2 cellular contexts compared by ENCODE assay signal in genomic region chr9:137382728-137383452, GRCh38.
TF ChIP-seq lines count a peak whose summit lies in the region.

No MANE protein-coding gene starts in this region.

TF ChIP-seq in A549, 52 proteins besides CTCF, POLR2A, EP300 and RAD21 (continued from another document):
- TF ChIP-seq KDM1A (IDR thresholded peaks at IDR 0.05; ENCODE audit: low read depth) (no peak), KDM5A (IDR thresholded peaks at IDR 0.05) (no peak), RNF2 (IDR thresholded peaks at IDR 0.05; ENCODE audit: borderline replicate concordance, low read depth) (no peak), USF2 (IDR thresholded peaks at IDR 0.05) (no peak), FOSL2 (IDR thresholded peaks at IDR 0.05) (no peak), FOSL2 (CRISPR knock-in tag; IDR thresholded peaks at IDR 0.05) (no peak), HOXB5 (CRISPR knock-in tag; IDR thresholded peaks at IDR 0.05) (no peak), MAX (IDR thresholded peaks at IDR 0.05) (no peak), CBX8 (IDR thresholded peaks at IDR 0.05) (no peak), SREBF2 (IDR thresholded peaks at IDR 0.05) (no peak), ZC3H11A (IDR thresholded peaks at IDR 0.05) (no peak), CBX2 (IDR thresholded peaks at IDR 0.05; ENCODE audit: borderline replicate concordance, low read depth) (no peak), PHF8 (IDR thresholded peaks at IDR 0.05; ENCODE audit: borderline replicate concordance, low read depth) (no peak), ZFP36 (IDR thresholded peaks at IDR 0.05; ENCODE audit: borderline replicate concordance, partially characterized antibody) (no peak), ESRRA (IDR thresholded peaks at IDR 0.05; ENCODE audit: borderline replicate concordance, low read length) (no peak), RCOR1 (IDR thresholded peaks at IDR 0.05; ENCODE audit: low read depth, low read length) (no peak), SMC3 (IDR thresholded peaks at IDR 0.05) (no peak)

TF ChIP-seq in HCT116, 20 proteins besides CTCF, POLR2A, EP300 and RAD21 (continued from another document):
- TF ChIP-seq EGR1 (IDR thresholded peaks at IDR 0.05; ENCODE audit: low read depth) (no peak), YY1 (IDR thresholded peaks at IDR 0.05; ENCODE audit: extremely low read depth, insufficient replicate concordance, low read depth, low read length) (no peak), CBX3 (IDR thresholded peaks at IDR 0.05; ENCODE audit: low read depth) (no peak), SRF (IDR thresholded peaks at IDR 0.05; ENCODE audit: low read depth) (no peak), TCF7L2 (IDR thresholded peaks at IDR 0.05; ENCODE audit: borderline replicate concordance, extremely low read depth, insufficient read depth, insufficient read length) (no peak), ATF3 (IDR thresholded peaks at IDR 0.05) (no peak), SIN3A (IDR thresholded peaks at IDR 0.05; ENCODE audit: low read depth) (no peak), SP1 (IDR thresholded peaks at IDR 0.05; ENCODE audit: low read depth) (no peak), ZFX (IDR thresholded peaks at IDR 0.05) (no peak), ELF1 (IDR thresholded peaks at IDR 0.05; ENCODE audit: borderline replicate concordance, low read depth) (no peak), CEBPB (IDR thresholded peaks at IDR 0.05; ENCODE audit: low read depth) (no peak), JUND (IDR thresholded peaks at IDR 0.05) (no peak)
